1 cellular context compared by ENCODE assay signal in the genomic region with DNA sequence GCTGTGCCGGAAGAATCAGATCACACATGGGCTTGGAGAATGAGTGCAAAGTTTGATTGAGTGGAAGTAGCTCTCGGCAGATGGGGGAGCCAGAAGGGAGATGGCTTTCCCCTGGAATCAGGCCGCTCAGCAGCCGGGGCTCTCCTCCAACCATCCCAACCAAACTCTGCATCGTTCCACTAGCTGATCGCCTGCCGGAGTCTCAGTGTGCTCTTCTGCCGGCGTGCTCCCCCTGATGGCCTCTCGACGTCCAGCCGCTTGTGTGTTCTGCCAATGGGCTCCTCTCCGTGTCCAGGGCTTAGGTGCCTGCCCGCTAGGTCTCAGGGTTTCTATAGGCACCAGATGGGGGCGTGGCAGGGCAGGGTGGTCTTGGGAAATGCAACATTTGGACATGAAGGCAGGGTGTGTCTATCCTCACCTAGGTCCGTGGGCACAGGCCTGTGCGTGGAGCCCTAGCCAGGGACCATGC.
TF ChIP-seq lines count a peak whose summit lies in the region.

No MANE protein-coding gene starts in this region.

TF ChIP-seq in GM23338, 12 proteins besides CTCF, POLR2A, EP300 and RAD21 (continued from another document):
- TF ChIP-seq, protein P1, sequence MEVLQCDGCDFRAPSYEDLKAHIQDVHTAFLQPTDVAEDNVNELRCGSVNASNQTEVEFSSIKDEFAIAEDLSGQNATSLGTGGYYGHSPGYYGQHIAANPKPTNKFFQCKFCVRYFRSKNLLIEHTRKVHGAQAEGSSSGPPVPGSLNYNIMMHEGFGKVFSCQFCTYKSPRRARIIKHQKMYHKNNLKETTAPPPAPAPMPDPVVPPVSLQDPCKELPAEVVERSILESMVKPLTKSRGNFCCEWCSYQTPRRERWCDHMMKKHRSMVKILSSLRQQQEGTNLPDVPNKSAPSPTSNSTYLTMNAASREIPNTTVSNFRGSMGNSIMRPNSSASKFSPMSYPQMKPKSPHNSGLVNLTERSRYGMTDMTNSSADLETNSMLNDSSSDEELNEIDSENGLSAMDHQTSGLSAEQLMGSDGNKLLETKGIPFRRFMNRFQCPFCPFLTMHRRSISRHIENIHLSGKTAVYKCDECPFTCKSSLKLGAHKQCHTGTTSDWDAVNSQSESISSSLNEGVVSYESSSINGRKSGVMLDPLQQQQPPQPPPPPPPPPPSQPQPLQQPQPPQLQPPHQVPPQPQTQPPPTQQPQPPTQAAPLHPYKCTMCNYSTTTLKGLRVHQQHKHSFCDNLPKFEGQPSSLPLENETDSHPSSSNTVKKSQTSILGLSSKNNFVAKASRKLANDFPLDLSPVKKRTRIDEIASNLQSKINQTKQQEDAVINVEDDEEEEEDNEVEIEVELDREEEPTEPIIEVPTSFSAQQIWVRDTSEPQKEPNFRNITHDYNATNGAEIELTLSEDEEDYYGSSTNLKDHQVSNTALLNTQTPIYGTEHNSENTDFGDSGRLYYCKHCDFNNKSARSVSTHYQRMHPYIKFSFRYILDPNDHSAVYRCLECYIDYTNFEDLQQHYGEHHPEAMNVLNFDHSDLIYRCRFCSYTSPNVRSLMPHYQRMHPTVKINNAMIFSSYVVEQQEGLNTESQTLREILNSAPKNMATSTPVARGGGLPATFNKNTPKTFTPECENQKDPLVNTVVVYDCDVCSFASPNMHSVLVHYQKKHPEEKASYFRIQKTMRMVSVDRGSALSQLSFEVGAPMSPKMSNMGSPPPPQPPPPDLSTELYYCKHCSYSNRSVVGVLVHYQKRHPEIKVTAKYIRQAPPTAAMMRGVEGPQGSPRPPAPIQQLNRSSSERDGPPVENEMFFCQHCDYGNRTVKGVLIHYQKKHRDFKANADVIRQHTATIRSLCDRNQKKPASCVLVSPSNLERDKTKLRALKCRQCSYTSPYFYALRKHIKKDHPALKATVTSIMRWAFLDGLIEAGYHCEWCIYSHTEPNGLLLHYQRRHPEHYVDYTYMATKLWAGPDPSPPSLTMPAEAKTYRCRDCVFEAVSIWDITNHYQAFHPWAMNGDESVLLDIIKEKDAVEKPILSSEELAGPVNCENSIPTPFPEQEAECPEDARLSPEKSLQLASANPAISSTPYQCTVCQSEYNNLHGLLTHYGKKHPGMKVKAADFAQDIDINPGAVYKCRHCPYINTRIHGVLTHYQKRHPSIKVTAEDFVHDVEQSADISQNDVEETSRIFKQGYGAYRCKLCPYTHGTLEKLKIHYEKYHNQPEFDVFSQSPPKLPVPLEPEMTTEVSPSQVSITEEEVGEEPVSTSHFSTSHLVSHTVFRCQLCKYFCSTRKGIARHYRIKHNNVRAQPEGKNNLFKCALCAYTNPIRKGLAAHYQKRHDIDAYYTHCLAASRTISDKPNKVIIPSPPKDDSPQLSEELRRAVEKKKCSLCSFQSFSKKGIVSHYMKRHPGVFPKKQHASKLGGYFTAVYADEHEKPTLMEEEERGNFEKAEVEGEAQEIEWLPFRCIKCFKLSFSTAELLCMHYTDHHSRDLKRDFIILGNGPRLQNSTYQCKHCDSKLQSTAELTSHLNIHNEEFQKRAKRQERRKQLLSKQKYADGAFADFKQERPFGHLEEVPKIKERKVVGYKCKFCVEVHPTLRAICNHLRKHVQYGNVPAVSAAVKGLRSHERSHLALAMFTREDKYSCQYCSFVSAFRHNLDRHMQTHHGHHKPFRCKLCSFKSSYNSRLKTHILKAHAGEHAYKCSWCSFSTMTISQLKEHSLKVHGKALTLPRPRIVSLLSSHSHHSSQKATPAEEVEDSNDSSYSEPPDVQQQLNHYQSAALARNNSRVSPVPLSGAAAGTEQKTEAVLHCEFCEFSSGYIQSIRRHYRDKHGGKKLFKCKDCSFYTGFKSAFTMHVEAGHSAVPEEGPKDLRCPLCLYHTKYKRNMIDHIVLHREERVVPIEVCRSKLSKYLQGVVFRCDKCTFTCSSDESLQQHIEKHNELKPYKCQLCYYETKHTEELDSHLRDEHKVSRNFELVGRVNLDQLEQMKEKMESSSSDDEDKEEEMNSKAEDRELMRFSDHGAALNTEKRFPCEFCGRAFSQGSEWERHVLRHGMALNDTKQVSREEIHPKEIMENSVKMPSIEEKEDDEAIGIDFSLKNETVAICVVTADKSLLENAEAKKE (CRISPR knock-in tag; IDR thresholded peaks at IDR 0.05), result no peak
- no peak for TF ChIP-seq JUNB (IDR thresholded peaks at IDR 0.05; ENCODE audit: unreplicated experiment)
- TF ChIP-seq, protein P2, sequence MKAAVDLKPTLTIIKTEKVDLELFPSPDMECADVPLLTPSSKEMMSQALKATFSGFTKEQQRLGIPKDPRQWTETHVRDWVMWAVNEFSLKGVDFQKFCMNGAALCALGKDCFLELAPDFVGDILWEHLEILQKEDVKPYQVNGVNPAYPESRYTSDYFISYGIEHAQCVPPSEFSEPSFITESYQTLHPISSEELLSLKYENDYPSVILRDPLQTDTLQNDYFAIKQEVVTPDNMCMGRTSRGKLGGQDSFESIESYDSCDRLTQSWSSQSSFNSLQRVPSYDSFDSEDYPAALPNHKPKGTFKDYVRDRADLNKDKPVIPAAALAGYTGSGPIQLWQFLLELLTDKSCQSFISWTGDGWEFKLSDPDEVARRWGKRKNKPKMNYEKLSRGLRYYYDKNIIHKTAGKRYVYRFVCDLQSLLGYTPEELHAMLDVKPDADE (IDR thresholded peaks at IDR 0.05), result no peak
- TF ChIP-seq, protein P3, sequence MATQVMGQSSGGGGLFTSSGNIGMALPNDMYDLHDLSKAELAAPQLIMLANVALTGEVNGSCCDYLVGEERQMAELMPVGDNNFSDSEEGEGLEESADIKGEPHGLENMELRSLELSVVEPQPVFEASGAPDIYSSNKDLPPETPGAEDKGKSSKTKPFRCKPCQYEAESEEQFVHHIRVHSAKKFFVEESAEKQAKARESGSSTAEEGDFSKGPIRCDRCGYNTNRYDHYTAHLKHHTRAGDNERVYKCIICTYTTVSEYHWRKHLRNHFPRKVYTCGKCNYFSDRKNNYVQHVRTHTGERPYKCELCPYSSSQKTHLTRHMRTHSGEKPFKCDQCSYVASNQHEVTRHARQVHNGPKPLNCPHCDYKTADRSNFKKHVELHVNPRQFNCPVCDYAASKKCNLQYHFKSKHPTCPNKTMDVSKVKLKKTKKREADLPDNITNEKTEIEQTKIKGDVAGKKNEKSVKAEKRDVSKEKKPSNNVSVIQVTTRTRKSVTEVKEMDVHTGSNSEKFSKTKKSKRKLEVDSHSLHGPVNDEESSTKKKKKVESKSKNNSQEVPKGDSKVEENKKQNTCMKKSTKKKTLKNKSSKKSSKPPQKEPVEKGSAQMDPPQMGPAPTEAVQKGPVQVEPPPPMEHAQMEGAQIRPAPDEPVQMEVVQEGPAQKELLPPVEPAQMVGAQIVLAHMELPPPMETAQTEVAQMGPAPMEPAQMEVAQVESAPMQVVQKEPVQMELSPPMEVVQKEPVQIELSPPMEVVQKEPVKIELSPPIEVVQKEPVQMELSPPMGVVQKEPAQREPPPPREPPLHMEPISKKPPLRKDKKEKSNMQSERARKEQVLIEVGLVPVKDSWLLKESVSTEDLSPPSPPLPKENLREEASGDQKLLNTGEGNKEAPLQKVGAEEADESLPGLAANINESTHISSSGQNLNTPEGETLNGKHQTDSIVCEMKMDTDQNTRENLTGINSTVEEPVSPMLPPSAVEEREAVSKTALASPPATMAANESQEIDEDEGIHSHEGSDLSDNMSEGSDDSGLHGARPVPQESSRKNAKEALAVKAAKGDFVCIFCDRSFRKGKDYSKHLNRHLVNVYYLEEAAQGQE (IDR thresholded peaks at IDR 0.05; ENCODE audit: unreplicated experiment), result no peak
- no peak for TF ChIP-seq POLR2AphosphoS5 (IDR thresholded peaks at IDR 0.05; ENCODE audit: low read depth)
- TF ChIP-seq STAT1 (IDR thresholded peaks at IDR 0.05; ENCODE audit: unreplicated experiment), result no peak
TF ChIP-seq in GM23338: peak in this region for 0.
